ENCODE assay signal across 21 cellular contexts in genomic region chr1:57377731-57378139, GRCh38. TPM values are rescaled to one million over a fixed set of nuclear protein-coding genes. Genes with fewer than 3 reads are reported as not detected.
"Had no signal": no experiment of that assay in that cellular context is flagged by ENCODE, and none has a peak within 500 bp of the region (broad histone marks: within the 10 kb centered on the region; RNA-seq: fewer than 3 reads in every experiment).

No MANE protein-coding gene starts in this region.

- H3K27ac ChIP-seq: brain microvascular endothelial cell, esophagus squamous epithelium, psoas muscle, tibial nerve, VCaP had no signal

- H3K27me3 Mint-ChIP-seq: activated CD4-positive, alpha-beta memory T cell treated with anti-CD3 and anti-CD28 coated beads, Interleukin-2, amount 10 ng/mL, durations not matched to agents 7 days and 5 days; activated CD4-positive, alpha-beta T cell treated with anti-CD3 and anti-CD28 coated beads for 36 hours had no signal

- ATAC-seq: activated CD4-positive, alpha-beta T cell treated with anti-CD3 and anti-CD28 coated beads for 36 hours; psoas muscle; sciatic nerve; stimulated activated naive B cell treated with anti-CD40 and anti-IgM and Interleukin-4, amounts not matched to agents 10 μg/mL and 1 μg/mL and 100 μg/mL, for 72 hours had no signal

- H3K9me3 ChIP-seq: esophagus squamous epithelium, psoas muscle, tibial nerve had no signal

- DNase-seq: activated CD4-positive, alpha-beta memory T cell treated with anti-CD3 and anti-CD28 coated beads, Interleukin-2, amount 10 ng/mL, durations not matched to agents 7 days and 5 days; activated CD4-positive, alpha-beta T cell treated with anti-CD3 and anti-CD28 coated beads for 36 hours; activated gamma-delta T cell; activated T-cell treated with anti-CD3 and anti-CD28 coated beads, Interleukin-2, amount 50 U/mL, for 48 hours; amygdala; brain microvascular endothelial cell; cerebellar nuclear complex; esophagus squamous epithelium; foreskin fibroblast; nucleus accumbens; psoas muscle; stimulated activated CD4-positive, alpha-beta T cell treated with anti-CD3 and anti-CD28 coated beads, Interleukin-2, amount 100 ng/mL, for 24 hours; stimulated activated naive B cell treated with anti-CD40 and anti-IgM and Interleukin-4, amounts not matched to agents 10 μg/mL and 1 μg/mL and 100 μg/mL, for 72 hours had no signal

- H3K27ac Mint-ChIP-seq: activated CD4-positive, alpha-beta memory T cell treated with anti-CD3 and anti-CD28 coated beads, Interleukin-2, amount 10 ng/mL, durations not matched to agents 7 days and 5 days; activated CD4-positive, alpha-beta T cell treated with anti-CD3 and anti-CD28 coated beads for 36 hours; activated naive CD8-positive, alpha-beta T cell; stimulated activated naive B cell treated with anti-CD40 and anti-IgM and Interleukin-4, amounts not matched to agents 10 μg/mL and 1 μg/mL and 100 μg/mL, for 72 hours had no signal

- H3K9me3 Mint-ChIP-seq: activated CD4-positive, alpha-beta memory T cell treated with anti-CD3 and anti-CD28 coated beads, Interleukin-2, amount 10 ng/mL, durations not matched to agents 7 days and 5 days; stimulated activated naive B cell treated with anti-CD40 and anti-IgM and Interleukin-4, amounts not matched to agents 10 μg/mL and 1 μg/mL and 100 μg/mL, for 72 hours had no signal

- H3K4me3 ChIP-seq: esophagus squamous epithelium, psoas muscle, tibial nerve had no signal

- H3K36me3 ChIP-seq: brain microvascular endothelial cell, esophagus squamous epithelium, tibial nerve had no signal

- H3K27me3 ChIP-seq: brain microvascular endothelial cell, tibial nerve had no signal

- H3K4me1 ChIP-seq: esophagus squamous epithelium, psoas muscle, tibial nerve had no signal

- H3K4me1 Mint-ChIP-seq: activated CD4-positive, alpha-beta memory T cell treated with anti-CD3 and anti-CD28 coated beads, Interleukin-2, amount 10 ng/mL, durations not matched to agents 7 days and 5 days; activated CD4-positive, alpha-beta T cell treated with anti-CD3 and anti-CD28 coated beads for 36 hours; stimulated activated naive B cell treated with anti-CD40 and anti-IgM and Interleukin-4, amounts not matched to agents 10 μg/mL and 1 μg/mL and 100 μg/mL, for 72 hours had no signal

- FAIRE-seq: endometrium, islet of Langerhans had no signal

- H3K36me3 Mint-ChIP-seq: activated naive CD8-positive, alpha-beta T cell; stimulated activated naive B cell treated with anti-CD40 and anti-IgM and Interleukin-4, amounts not matched to agents 10 μg/mL and 1 μg/mL and 100 μg/mL, for 72 hours had no signal

- H3K4me3 Mint-ChIP-seq: activated CD4-positive, alpha-beta memory T cell treated with anti-CD3 and anti-CD28 coated beads, Interleukin-2, amount 10 ng/mL, durations not matched to agents 7 days and 5 days; activated CD4-positive, alpha-beta T cell treated with anti-CD3 and anti-CD28 coated beads for 36 hours; activated naive CD8-positive, alpha-beta T cell; stimulated activated naive B cell treated with anti-CD40 and anti-IgM and Interleukin-4, amounts not matched to agents 10 μg/mL and 1 μg/mL and 100 μg/mL, for 72 hours had no signal

RNA-seq across cellular contexts. Expression of gene DAB1, which starts 46.1 kb away (rescaled TPM):
- total RNA-seq: dermis microvascular lymphatic vessel endothelial cell, myocyte had no signal
